In genomic region chr9:136318111-136318768, GRCh38 we compare ENCODE assay signal across 24 cellular contexts. TPM values are rescaled to one million over a fixed set of nuclear protein-coding genes. Genes with fewer than 3 reads are reported as not detected.
DNase-seq lines count a peak whose midpoint lies in the region; ATAC-seq, FAIRE-seq and TF ChIP-seq lines count a peak whose summit lies in the region.
"Had no signal": no experiment of that assay in that cellular context is flagged by ENCODE, and none has a peak within 500 bp of the region (broad histone marks: within the 10 kb centered on the region; RNA-seq: fewer than 3 reads in every experiment).

No MANE protein-coding gene starts in this region.

- H3K4me3 Mint-ChIP-seq in activated T-cell treated with anti-CD3 and anti-CD28 coated beads, Interleukin-2, amount 50 U/mL, for 72 hours, result no peak overlapping the region
- H3K4me3 Mint-ChIP-seq: CD4-positive, alpha-beta T cell; H9 had no signal

- no peak for ATAC-seq in activated T-cell treated with anti-CD3 and anti-CD28 coated beads, Interleukin-2, amount 50 U/mL, for 72 hours (replicated peaks in 1 of 2)
- ATAC-seq: A549 had no signal

- no peaks in the 10 kb centered on the region for H3K4me1 Mint-ChIP-seq in activated T-cell treated with anti-CD3 and anti-CD28 coated beads, Interleukin-2, amount 50 U/mL, for 72 hours (ENCODE audit: low read depth)
- H3K4me1 Mint-ChIP-seq: H9 had no signal

- FAIRE-seq in kidney (lab: Jason Lieb, UNC), result no peak
- FAIRE-seq: A549, GM12891 had no signal

- intact Hi-C loops in kidney (cut with DNase I), result no loop called here

- peaks cover 28 to 73% (median 53%) of the 10 kb centered on the region in 10 experiments for H3K4me1 ChIP-seq in BLaER1 treated with 17β-estradiol and CSF1 and Interleukin-3, amounts not matched to agents 10 nM and 100 nM
- H3K4me1 ChIP-seq in kidney (ENCODE audit: control insufficient read depth in 1 of 2, insufficient read depth in 1 of 2, low read depth in 1 of 2, low read length in 2 of 2), result no peaks in the 10 kb centered on the region
- H3K4me1 ChIP-seq: A549, BE2C had no signal

- H3K27ac ChIP-seq in BLaER1 treated with 17β-estradiol and CSF1 and Interleukin-3, amounts not matched to agents 10 nM and 100 nM, result peak overlapping the region in 6 of 11 experiments; percentile 14 to 65 (median 53); a peak in 10 of 22 replicates
- H3K27ac ChIP-seq in kidney (ENCODE audit: low read depth in 2 of 2, low read length in 2 of 2), result no peak overlapping the region
- H3K27ac ChIP-seq: GM23248, PC-9, SJCRH30 had no signal

- peaks cover 9 to 10% of the 10 kb centered on the region in 2 donors for H3K36me3 Mint-ChIP-seq in activated T-cell treated with anti-CD3 and anti-CD28 coated beads, Interleukin-2, amount 50 U/mL, for 72 hours (ENCODE audit: insufficient read depth in 2 of 2)

- no peak overlapping the region for H3K27ac Mint-ChIP-seq in activated T-cell treated with anti-CD3 and anti-CD28 coated beads, Interleukin-2, amount 50 U/mL, for 72 hours
- H3K27ac Mint-ChIP-seq: CD4-positive, alpha-beta T cell had no signal

- peak overlapping the region in 5 of 10 experiments; percentile 18 to 45 (median 31); a peak in 6 of 20 replicates for H3K4me3 ChIP-seq in BLaER1 treated with 17β-estradiol and CSF1 and Interleukin-3, amounts not matched to agents 10 nM and 100 nM
- H3K4me3 ChIP-seq in kidney (ENCODE audit: low read length in 2 of 2), result no peak overlapping the region
- H3K4me3 ChIP-seq: A549, GM23248, MG63, PC-9, SJCRH30 had no signal

- TF ChIP-seq CTCF in kidney (IDR thresholded peaks at IDR 0.05; ENCODE audit: borderline replicate concordance, extremely low read depth, insufficient read depth), result no peak

- peaks cover 0 to 10% (median 0%) of the 10 kb centered on the region in 11 experiments; a peak in 2 of 22 replicates for H3K36me3 ChIP-seq in BLaER1 treated with 17β-estradiol and CSF1 and Interleukin-3, amounts not matched to agents 10 nM and 100 nM
- H3K36me3 ChIP-seq in kidney (ENCODE audit: control insufficient read depth in 1 of 2, insufficient read depth in 2 of 2, low read length in 2 of 2), result no peaks in the 10 kb centered on the region
- H3K36me3 ChIP-seq: BE2C, MG63, SJCRH30 had no signal

- H3K4me2 ChIP-seq in BLaER1 treated with 17β-estradiol and CSF1 and Interleukin-3, amounts not matched to agents 10 nM and 100 nM, result peak overlapping the region; percentile 61 to 97 (median 88)
- H3K4me2 ChIP-seq: A549, PC-9 had no signal

- no peaks in the 10 kb centered on the region for H4K20me1 ChIP-seq in BLaER1 treated with 17β-estradiol and CSF1 and Interleukin-3, amounts not matched to agents 10 nM and 100 nM

- peak overlapping the region in 6 of 11 experiments; percentile 17 to 75 (median 62); a peak in 11 of 22 replicates for H3K9ac ChIP-seq in BLaER1 treated with 17β-estradiol and CSF1 and Interleukin-3, amounts not matched to agents 10 nM and 100 nM
- no peak overlapping the region for H3K9ac ChIP-seq in kidney (ENCODE audit: low read length in 2 of 2)
- H3K9ac ChIP-seq: GM23248 had no signal

- DNase-seq in NCI-H69 (lab: John Stamatoyannopoulos, UW) (peak; percentile 84), kidney (peak; percentile 45), retina (peak; percentile 63), SIG-M5 treated with dmso at 0.1 percent for 504 hours (lab: John Stamatoyannopoulos, UW; ENCODE audit: unreplicated experiment) (no peak), inferior parietal cortex (ENCODE audit: extremely low spot score) (no peak)
- DNase-seq in activated T-cell treated with anti-CD3 and anti-CD28 coated beads, Interleukin-2, amount 50 U/mL, for 72 hours, result no peak
- DNase-seq: BE2C; CD4-positive, alpha-beta T cell; COR-L47; DMS79 treated with DMSO at 0.1 percent for 48 hours; GM23248; H9; MG63; NCI-H1048; NCI-H1417 treated with DMSO at 0.1 percent for 48 hours; NCI-H187; NCI-H446; NCI-H526; PC-9; SJCRH30 had no signal

- no peaks in the 10 kb centered on the region for H3K27me3 Mint-ChIP-seq in activated T-cell treated with anti-CD3 and anti-CD28 coated beads, Interleukin-2, amount 50 U/mL, for 72 hours (ENCODE audit: low read depth)

- H3K9me3 ChIP-seq in BLaER1 treated with 17β-estradiol and CSF1 and Interleukin-3, amounts not matched to agents 10 nM and 100 nM (replicated peaks in 1 of 11), result peaks cover 18 to 34% (median 28%) of the 10 kb centered on the region in 11 experiments
- peaks cover 2 to 7% of the 10 kb centered on the region in 2 donors for H3K9me3 ChIP-seq in kidney (ENCODE audit: control insufficient read depth in 1 of 2, low read length in 2 of 2)
- H3K9me3 ChIP-seq: MG63 had no signal

- peaks cover 0 to 30% (median 0%) of the 10 kb centered on the region in 11 experiments; a peak in 6 of 22 replicates for H3K27me3 ChIP-seq in BLaER1 treated with 17β-estradiol and CSF1 and Interleukin-3, amounts not matched to agents 10 nM and 100 nM
- H3K27me3 ChIP-seq: BE2C, MG63 had no signal

- H3K9me3 Mint-ChIP-seq in activated T-cell treated with anti-CD3 and anti-CD28 coated beads, Interleukin-2, amount 50 U/mL, for 72 hours, result peaks cover 7 to 14% of the 10 kb centered on the region in 2 donors
- H3K9me3 Mint-ChIP-seq: CD4-positive, alpha-beta T cell had no signal

RNA-seq across cellular contexts. Expression of gene GPSM1, which starts 9.1 kb away (rescaled TPM):
- total RNA-seq in kidney, result 11.6 TPM
- polyA plus RNA-seq in kidney (ENCODE audit: insufficient read depth, low read depth, low replicate concordance), result 11.9 TPM
- total RNA-seq in activated T-cell treated with anti-CD3 and anti-CD28 coated beads, Interleukin-2, amount 50 U/mL, for 72 hours, result 10 to 100 TPM; 11.6 to 12.3 TPM

RNA-seq across cellular contexts. Expression of gene CCDC187, which starts 14.3 kb away (rescaled TPM):
- 2.3 TPM for total RNA-seq in kidney
- 0.84 TPM for polyA plus RNA-seq in kidney (ENCODE audit: insufficient read depth, low read depth, low replicate concordance)
- total RNA-seq in activated T-cell treated with anti-CD3 and anti-CD28 coated beads, Interleukin-2, amount 50 U/mL, for 72 hours, result not detected
- total RNA-seq: CD4-positive, alpha-beta T cell; GM23248; LHCN-M2; SJCRH30 had no signal
- polyA plus RNA-seq: GM23248 had no signal

RNA-seq across cellular contexts. Expression of gene DNLZ, which starts 45.3 kb away (rescaled TPM):
- 22.1 TPM for total RNA-seq in kidney
- 30.4 TPM for polyA plus RNA-seq in kidney (ENCODE audit: insufficient read depth, low read depth, low replicate concordance)
- 10 to 100 TPM; 10.8 to 14.4 TPM for total RNA-seq in activated T-cell treated with anti-CD3 and anti-CD28 coated beads, Interleukin-2, amount 50 U/mL, for 72 hours

RNA-seq across cellular contexts. Expression of gene CARD9, which starts 55.2 kb away (rescaled TPM):
- 7.0 TPM for total RNA-seq in kidney
- polyA plus RNA-seq in kidney (ENCODE audit: insufficient read depth, low read depth, low replicate concordance), result 1.5 TPM
- total RNA-seq in activated T-cell treated with anti-CD3 and anti-CD28 coated beads, Interleukin-2, amount 50 U/mL, for 72 hours, result 1 to 10 TPM; 1.2 to 1.6 TPM

Comparison
In these comparisons a context has a peak if more than half of its experiments do, and no peak if none do; other contexts are left out.
1. H3K27ac ChIP-seq: peak in BLaER1 treated with 17β-estradiol and CSF1 and Interleukin-3, amounts not matched to agents 10 nM and 100 nM (6 of 11); none in kidney (0 of 2).
2. H3K9ac ChIP-seq: peak in BLaER1 treated with 17β-estradiol and CSF1 and Interleukin-3, amounts not matched to agents 10 nM and 100 nM (6 of 11); none in kidney (0 of 2).
3. DNase-seq: peak in NCI-H69 (single experiment), kidney (single experiment) and retina (single experiment); none in SIG-M5 treated with dmso at 0.1 percent for 504 hours (single experiment), activated T-cell treated with anti-CD3 and anti-CD28 coated beads, Interleukin-2, amount 50 U/mL, for 72 hours (0 of 2) and inferior parietal cortex (single experiment).